In genomic region chr22:44567846-44568493, GRCh38 we compare ENCODE assay signal across 8 cellular contexts.
DNase-seq lines count a peak whose midpoint lies in the region; ATAC-seq and TF ChIP-seq lines count a peak whose summit lies in the region.

No MANE protein-coding gene starts in this region.

- DNase-seq in NCI-H460 (ENCODE audit: extremely low read depth, low read depth) (peak; percentile 26), heart right ventricle (peak in 1 of 2 donors; percentile 30)
- DNase-seq in activated T-helper 1 cell treated with anti-CD3 and anti-CD28 coated beads, Interleukin-2, amount 50 U/mL, for 16 hours (ENCODE audit: low read depth in 1 of 2, low spot score in 1 of 2) = peak; percentile 12 to 20
- DNase-seq in stimulated activated CD4-positive, alpha-beta T cell treated with anti-CD3 and anti-CD28 coated beads, Interleukin-4, amount 100 ng/mL, for 48 hours (ENCODE audit: low read depth in 2 of 2) = peak; percentile 35 to 37

- TF ChIP-seq CTCF in GM12872 (IDR thresholded peaks at IDR 0.05; ENCODE audit: insufficient read depth, low read depth, low read length) (peak; percentile 75), heart right ventricle (IDR thresholded peaks at IDR 0.05) (peak in 8 of 9 donors; percentile 21 to 67 (median 52))

- intact Hi-C loops in heart right ventricle (cut with DNase I) = loop anchor here in 1 of 10 donors (10.0 kb wide), 1 partner anchor 573 kb away; no protein-coding TSS in a partner anchor

- peaks cover 0 to 36% (median 11%) of the 10 kb centered on the region in 11 donors for H3K9me3 ChIP-seq in heart right ventricle

- H3K27me3 ChIP-seq in heart right ventricle = no peaks in the 10 kb centered on the region

- 70 to 75% methylated on average over 8 of the region's 8 CpGs for WGBS in heart right ventricle, 2 donors

- H3K4me1 ChIP-seq in heart right ventricle = peaks cover 0 to 9% (median 0%) of the 10 kb centered on the region in 9 donors

- H3K36me3 ChIP-seq in heart right ventricle = no peaks in the 10 kb centered on the region

- ATAC-seq in heart right ventricle (no peak), HG02798 (IDR thresholded peaks at IDR 0.05; ENCODE audit: poor library complexity, unreplicated experiment) (no peak), GM19324 (IDR thresholded peaks at IDR 0.05; ENCODE audit: low FRiP score, unreplicated experiment) (no peak), GM19351 (IDR thresholded peaks at IDR 0.05; ENCODE audit: unreplicated experiment) (no peak)

- H3K27ac ChIP-seq in heart right ventricle = no peak overlapping the region

- no peak overlapping the region for H3K4me3 ChIP-seq in heart right ventricle
